In the genomic region with DNA sequence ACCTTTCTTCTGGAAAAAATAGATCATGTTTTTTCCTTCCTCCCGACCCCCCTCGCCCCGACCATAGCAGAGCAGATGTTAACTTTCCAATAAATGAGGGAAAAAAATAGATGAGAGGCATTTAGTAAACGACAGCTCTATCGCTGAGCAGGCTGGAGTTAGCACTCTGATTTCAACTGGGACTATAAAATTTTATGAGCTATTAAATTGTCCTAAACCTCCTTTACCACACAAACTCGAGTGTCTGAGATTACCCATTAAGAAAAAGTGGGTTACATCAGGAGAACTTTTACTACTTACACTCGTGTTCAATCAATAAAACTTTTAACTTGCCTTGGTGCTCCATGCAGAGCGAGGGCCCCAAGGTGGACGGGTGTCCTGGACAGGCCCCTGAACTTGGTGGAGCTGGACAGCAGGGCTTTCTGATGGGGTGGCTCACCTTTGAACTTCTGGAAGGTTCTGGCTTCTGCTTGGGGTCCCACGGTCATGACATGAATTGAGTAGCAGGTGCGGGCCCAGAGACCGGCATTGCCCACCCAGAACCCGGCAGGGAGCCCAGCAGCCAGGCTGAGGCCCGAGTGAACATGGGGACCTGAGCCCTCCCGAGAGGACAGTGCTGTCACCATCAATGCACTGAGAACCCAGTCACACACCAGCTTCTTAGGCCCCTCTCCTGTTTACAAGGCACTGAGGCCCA, we compare ENCODE assay signal across 33 cellular contexts. TPM values are rescaled to one million over a fixed set of nuclear protein-coding genes. Genes with fewer than 3 reads are reported as not detected.
DNase-seq lines count a peak whose midpoint lies in the region; ATAC-seq and TF ChIP-seq lines count a peak whose summit lies in the region.
"Had no signal": no experiment of that assay in that cellular context is flagged by ENCODE, and none has a peak within 500 bp of the region (broad histone marks: within the 10 kb centered on the region; RNA-seq: fewer than 3 reads in every experiment).

No MANE protein-coding gene starts in this region.

- H3K4me1 ChIP-seq in right cardiac atrium (ENCODE audit: control insufficient read depth, insufficient read depth, low read length), result no peaks in the 10 kb centered on the region
- no peaks in the 10 kb centered on the region for H3K4me1 ChIP-seq in right atrium auricular region
- H3K4me1 ChIP-seq in hepatocyte (ENCODE audit: insufficient read depth), result peaks cover 37% of the 10 kb centered on the region
- peaks cover 34% of the 10 kb centered on the region for H3K4me1 ChIP-seq in vagina
- H3K4me1 ChIP-seq: suprapubic skin had no signal

- peak overlapping the region; percentile 23 for H3K4me3 Mint-ChIP-seq in nephron progenitor cell
- H3K4me3 Mint-ChIP-seq: activated CD4-positive, alpha-beta T cell treated with anti-CD3 and anti-CD28 coated beads for 36 hours; activated CD8-positive, alpha-beta T cell treated with anti-CD3 and anti-CD28 coated beads, Interleukin-2, amount 10 ng/mL, durations not matched to agents 7 days and 5 days; activated naive CD4-positive, alpha-beta T cell treated with anti-CD3 and anti-CD28 coated beads, Interleukin-2, amount 10 ng/mL, durations not matched to agents 7 days and 5 days; brain; CD4-positive, alpha-beta memory T cell had no signal

- no peak overlapping the region for H3K4me3 ChIP-seq in right cardiac atrium (ENCODE audit: low read length)
- no peak overlapping the region for H3K4me3 ChIP-seq in right atrium auricular region
- H3K4me3 ChIP-seq in hepatocyte, result no peak overlapping the region
- H3K4me3 ChIP-seq in vagina, result no peak overlapping the region
- H3K4me3 ChIP-seq: esophagus squamous epithelium, heart right ventricle, prostate gland, skin epidermis, suprapubic skin had no signal

- H3K27me3 ChIP-seq in right cardiac atrium (ENCODE audit: control insufficient read depth, insufficient read depth), result no peaks in the 10 kb centered on the region
- no peaks in the 10 kb centered on the region for H3K27me3 ChIP-seq in right atrium auricular region
- no peaks in the 10 kb centered on the region for H3K27me3 ChIP-seq in hepatocyte
- H3K27me3 ChIP-seq in vagina, result no peaks in the 10 kb centered on the region

- no peaks in the 10 kb centered on the region for H4K20me1 ChIP-seq in hepatocyte (ENCODE audit: insufficient read depth, poor library complexity, severe bottlenecking)

- WGBS in right cardiac atrium, result 89% methylated on average over 15 of the region's 15 CpGs
- 56% methylated on average over 15 of the region's 15 CpGs for WGBS in hepatocyte (ENCODE audit: low lambda C conversion rate, missing lambda C conversion rate)

- H3K36me3 Mint-ChIP-seq in nephron progenitor cell (ENCODE audit: low read depth), result no peaks in the 10 kb centered on the region
- H3K36me3 Mint-ChIP-seq: activated naive CD4-positive, alpha-beta T cell treated with anti-CD3 and anti-CD28 coated beads, Interleukin-2, amount 10 ng/mL, durations not matched to agents 7 days and 5 days; brain; CD4-positive, alpha-beta memory T cell had no signal

- no peaks in the 10 kb centered on the region for H3K9me3 Mint-ChIP-seq in nephron progenitor cell
- H3K9me3 Mint-ChIP-seq: activated naive CD4-positive, alpha-beta T cell treated with anti-CD3 and anti-CD28 coated beads, Interleukin-2, amount 10 ng/mL, durations not matched to agents 7 days and 5 days had no signal

- H2AFZ ChIP-seq in hepatocyte, result no peak overlapping the region

- TF ChIP-seq CTCF in right atrium auricular region (IDR thresholded peaks at IDR 0.05) (no peak), hepatocyte (IDR thresholded peaks at IDR 0.05; ENCODE audit: poor library complexity) (no peak), nephron progenitor cell (IDR thresholded peaks at IDR 0.05) (no peak), vagina (IDR thresholded peaks at IDR 0.05) (no peak)

- H3K9me3 ChIP-seq in right cardiac atrium (ENCODE audit: control insufficient read depth, low read length) (no peaks in the 10 kb centered on the region), right atrium auricular region (no peaks in the 10 kb centered on the region), hepatocyte (ENCODE audit: low read depth) (no peaks in the 10 kb centered on the region), vagina (no peaks in the 10 kb centered on the region)
- H3K9me3 ChIP-seq: esophagus squamous epithelium, heart right ventricle, neutrophil, prostate gland, suprapubic skin had no signal

- H3K79me2 ChIP-seq in hepatocyte, result no peaks in the 10 kb centered on the region

- H3K4me1 Mint-ChIP-seq in nephron progenitor cell, result peaks cover 83% of the 10 kb centered on the region
- H3K4me1 Mint-ChIP-seq: activated CD4-positive, alpha-beta T cell treated with anti-CD3 and anti-CD28 coated beads for 36 hours; activated naive CD4-positive, alpha-beta T cell treated with anti-CD3 and anti-CD28 coated beads, Interleukin-2, amount 10 ng/mL, durations not matched to agents 7 days and 5 days; CD4-positive, alpha-beta memory T cell had no signal

- ATAC-seq in right cardiac atrium (no peak), HG02610 (IDR thresholded peaks at IDR 0.05; ENCODE audit: unreplicated experiment) (no peak)
- ATAC-seq: activated CD4-positive, alpha-beta T cell treated with anti-CD3 and anti-CD28 coated beads for 36 hours; activated CD8-positive, alpha-beta T cell treated with anti-CD3 and anti-CD28 coated beads, Interleukin-2, amount 10 ng/mL, durations not matched to agents 7 days and 5 days; heart right ventricle had no signal

- TF ChIP-seq POLR2A in vagina (IDR thresholded peaks at IDR 0.05), result no peak

- no peak overlapping the region for H3K27ac ChIP-seq in right cardiac atrium (ENCODE audit: low read length)
- no peak overlapping the region for H3K27ac ChIP-seq in right atrium auricular region
- H3K27ac ChIP-seq in hepatocyte, result peak overlapping the region; percentile 31
- H3K27ac ChIP-seq in vagina, result peak overlapping the region; percentile 46
- H3K27ac ChIP-seq: esophagus squamous epithelium, heart right ventricle, neutrophil, prostate gland, skin epidermis, suprapubic skin had no signal

- H3K36me3 ChIP-seq in right atrium auricular region (no peaks in the 10 kb centered on the region), hepatocyte (replicated peaks; ENCODE audit: insufficient read depth, low read depth) (no peaks in the 10 kb centered on the region), vagina (no peaks in the 10 kb centered on the region)
- H3K36me3 ChIP-seq: esophagus squamous epithelium, heart right ventricle, neutrophil, prostate gland, suprapubic skin had no signal

- peaks cover 16% of the 10 kb centered on the region for H3K27me3 Mint-ChIP-seq in nephron progenitor cell (ENCODE audit: low read depth, poor library complexity)
- H3K27me3 Mint-ChIP-seq: activated CD4-positive, alpha-beta T cell treated with anti-CD3 and anti-CD28 coated beads for 36 hours; activated naive CD4-positive, alpha-beta T cell treated with anti-CD3 and anti-CD28 coated beads, Interleukin-2, amount 10 ng/mL, durations not matched to agents 7 days and 5 days; CD4-positive, alpha-beta memory T cell had no signal

- H3K4me2 ChIP-seq in hepatocyte, result peak overlapping the region; percentile 43

- DNase-seq in right cardiac atrium, result peak in 2 of 3 donors; percentile 9 to 24
- no peak for DNase-seq in right atrium auricular region (ENCODE audit: low spot score)
- no peak for DNase-seq in hepatocyte (ENCODE audit: low spot score)
- no peak for DNase-seq in nephron progenitor cell
- DNase-seq in vagina (ENCODE audit: extremely low spot score in 2 of 2), result no peak
- DNase-seq in effector CD8-positive, alpha-beta T cell (lab: John Stamatoyannopoulos, UW), result no peak
- DNase-seq in NCI-H1092 (lab: John Stamatoyannopoulos, UW), result no peak
- DNase-seq: 8988T; activated CD4-positive, alpha-beta T cell treated with anti-CD3 and anti-CD28 coated beads for 36 hours; activated CD8-positive, alpha-beta T cell treated with anti-CD3 and anti-CD28 coated beads, Interleukin-2, amount 10 ng/mL, durations not matched to agents 7 days and 5 days; activated naive CD4-positive, alpha-beta T cell treated with anti-CD3 and anti-CD28 coated beads, Interleukin-2, amount 10 ng/mL, durations not matched to agents 7 days and 5 days; CD4-positive, alpha-beta memory T cell; dermis blood vessel endothelial cell; esophagus squamous epithelium; foreskin melanocyte; Karpas-422; kidney glomerular epithelial cell; mesendoderm; NCI-H1436; NCI-H2081; NCI-H226; NCI-H69; stimulated activated naive CD4-positive, alpha-beta T cell treated with Interleukin-2 at 50 U/mL for 16 hours; T-helper 2 cell had no signal

- H3K9me2 ChIP-seq in hepatocyte (replicated peaks; ENCODE audit: insufficient read depth), result no peaks in the 10 kb centered on the region

- intact Hi-C loops in right cardiac atrium (cut with DNase I), result no loop called here
- intact Hi-C loops in vagina (cut with DNase I), result no loop called here

- no peak overlapping the region for H3K27ac Mint-ChIP-seq in nephron progenitor cell
- H3K27ac Mint-ChIP-seq: activated CD4-positive, alpha-beta T cell treated with anti-CD3 and anti-CD28 coated beads for 36 hours; activated CD8-positive, alpha-beta T cell treated with anti-CD3 and anti-CD28 coated beads, Interleukin-2, amount 10 ng/mL, durations not matched to agents 7 days and 5 days; activated naive CD4-positive, alpha-beta T cell treated with anti-CD3 and anti-CD28 coated beads, Interleukin-2, amount 10 ng/mL, durations not matched to agents 7 days and 5 days; CD4-positive, alpha-beta memory T cell had no signal

RNA-seq across cellular contexts. Expression of a gene that starts 59.9 kb away (rescaled TPM):
- total RNA-seq in right cardiac atrium (100 to 1,000 TPM; 146 to 251 (median 243) TPM), right atrium auricular region (not detected), hepatocyte (not detected in 2 replicates), vagina (not detected)
- polyA plus RNA-seq in right cardiac atrium (not detected), hepatocyte (not detected in 2 replicates)
- total RNA-seq: dermis blood vessel endothelial cell, esophagus squamous epithelium, H7, myocyte, prostate gland, suprapubic skin had no signal
- polyA plus RNA-seq: CD4-positive, alpha-beta memory T cell; heart right ventricle had no signal

Comparison
In these comparisons a context has a peak if more than half of its experiments do, and no peak if none do; other contexts are left out.
1. DNase-seq: peak in right cardiac atrium (2 of 3); none in right atrium auricular region (single experiment), hepatocyte (single experiment), nephron progenitor cell (single experiment), vagina (0 of 2), effector CD8-positive, alpha-beta T cell (single experiment) and NCI-H1092 (single experiment).
2. RNA of a gene that starts 59.9 kb away (total RNA-seq): 146 to 251 TPM in right cardiac atrium; not detected in right atrium auricular region, not detected in hepatocyte and not detected in vagina (single experiment); every median in the first group is over 100 times any median in the second.
3. H3K27ac ChIP-seq: peak in hepatocyte (single experiment) and vagina (single experiment); none in right cardiac atrium (single experiment) and right atrium auricular region (0 of 2).